In genomic region chr12:124829008-124829707, GRCh38 we compare ENCODE assay signal across 10 cellular contexts. TPM values are rescaled to one million over a fixed set of nuclear protein-coding genes. Genes with fewer than 3 reads are reported as not detected.
A peak's percentile ranks its signal among the peaks of the same experiment; 100 is the strongest.
DNase-seq lines count a peak whose midpoint lies in the region; ATAC-seq and TF ChIP-seq lines count a peak whose summit lies in the region.
"Had no signal": no experiment of that assay in that cellular context is flagged by ENCODE, and none has a peak within 500 bp of the region (broad histone marks: within the 10 kb centered on the region; RNA-seq: fewer than 3 reads in every experiment).

No MANE protein-coding gene starts in this region.

- peak overlapping the region; percentile 82 for H3K27ac ChIP-seq in ACC112 (ENCODE audit: low read depth, low read length)
- peak overlapping the region; percentile 87 for H3K27ac ChIP-seq in brain microvascular endothelial cell
- H3K27ac ChIP-seq in left lung: no peak overlapping the region
- no peak overlapping the region for H3K27ac ChIP-seq in neuronal stem cell (replicated peaks; ENCODE audit: low read length)

- H3K27me3 ChIP-seq in ACC112 (ENCODE audit: insufficient read depth, low read length): no peaks in the 10 kb centered on the region
- no peaks in the 10 kb centered on the region for H3K27me3 ChIP-seq in brain microvascular endothelial cell (replicated peaks)
- H3K27me3 ChIP-seq in left lung: no peaks in the 10 kb centered on the region
- no peaks in the 10 kb centered on the region for H3K27me3 ChIP-seq in neuronal stem cell (ENCODE audit: control insufficient read depth in 3 of 3, insufficient read depth in 3 of 3, low read depth in 1 of 3, low read length in 3 of 3)

- peaks cover 11% of the 10 kb centered on the region for H3K79me2 ChIP-seq in ACC112 (ENCODE audit: control insufficient read depth, insufficient read depth, low read length, unreplicated experiment)

- intact Hi-C loops in left lung (cut with DNase I): no loop called here

- peak; percentile 65 for ATAC-seq in left lung

- TF ChIP-seq CTCF in brain microvascular endothelial cell (IDR thresholded peaks at IDR 0.05; ENCODE audit: low read depth, low read length, missing control alignments): no peak
- TF ChIP-seq CTCF in left lung (IDR thresholded peaks at IDR 0.05): no peak

- H3K4me3 ChIP-seq in ACC112 (ENCODE audit: low read depth, low read length): peak overlapping the region; percentile 1; the same call in 1 of the 2 replicates
- no peak overlapping the region for H3K4me3 ChIP-seq in brain microvascular endothelial cell (ENCODE audit: low read depth, low read length)
- H3K4me3 ChIP-seq in left lung: no peak overlapping the region
- H3K4me3 ChIP-seq in neuronal stem cell (ENCODE audit: low read length in 2 of 2): no peak overlapping the region

- no peak overlapping the region for H2BK120ac ChIP-seq in neuronal stem cell (ENCODE audit: low read depth, low read length)

- H2BK12ac ChIP-seq in neuronal stem cell (ENCODE audit: low read length): no peak overlapping the region

- DNase-seq in HuH-7.5 (ENCODE audit: low spot score) (peak; percentile 62), brain microvascular endothelial cell (peak; percentile 96), left lung (peak in 1 of 2 donors; percentile 10), neuronal stem cell (ENCODE audit: low spot score) (no peak), DMS79 treated with DMSO at 0.1 percent for 48 hours (lab: John Stamatoyannopoulos, UW) (no peak), T-helper 1 cell (no peak), KG1 (lab: John Stamatoyannopoulos, UW) (no peak)
- DNase-seq: GOT3, NCI-H446 treated with DMSO at 0.1 percent for 48 hours had no signal

- H3K36me3 ChIP-seq in ACC112 (ENCODE audit: insufficient read depth, low read length): no peaks in the 10 kb centered on the region
- no peaks in the 10 kb centered on the region for H3K36me3 ChIP-seq in brain microvascular endothelial cell (replicated peaks)
- H3K36me3 ChIP-seq in left lung: no peaks in the 10 kb centered on the region
- no peaks in the 10 kb centered on the region for H3K36me3 ChIP-seq in neuronal stem cell (replicated peaks in 1 of 2; ENCODE audit: control insufficient read depth in 2 of 2, insufficient read depth in 2 of 2, low read length in 2 of 2)

- H3K79me1 ChIP-seq in neuronal stem cell (ENCODE audit: low read depth, low read length): no peaks in the 10 kb centered on the region

- no peak overlapping the region for H3K4me2 ChIP-seq in neuronal stem cell (ENCODE audit: insufficient read depth, low read length, poor library complexity, severe bottlenecking)

- no peak overlapping the region for H3K18ac ChIP-seq in neuronal stem cell (ENCODE audit: low read length)

- H4K91ac ChIP-seq in neuronal stem cell (ENCODE audit: low read depth, low read length, poor library complexity): no peak overlapping the region

- no peak overlapping the region for H2BK15ac ChIP-seq in neuronal stem cell (ENCODE audit: low read length)

- WGBS in neuronal stem cell (ENCODE audit: extremely low coverage in 2 of 2, insufficient read length in 2 of 2, insufficient replicate concordance in 1 of 2), 2 donors: no CpG with 5 or more reads among the region's 9 CpGs

- peak overlapping the region; percentile 31 for H2AFZ ChIP-seq in ACC112 (ENCODE audit: low read length, unreplicated experiment)
- no peak overlapping the region for H2AFZ ChIP-seq in neuronal stem cell (ENCODE audit: low read length)

- H3K4ac ChIP-seq in neuronal stem cell (ENCODE audit: low read length): no peak overlapping the region

- no peaks in the 10 kb centered on the region for H3K9me3 ChIP-seq in left lung
- H3K9me3 ChIP-seq in neuronal stem cell (replicated peaks in 1 of 2; ENCODE audit: control insufficient read depth in 2 of 2, insufficient read depth in 1 of 2, low read depth in 1 of 2, low read length in 2 of 2): peaks cover 7 to 9% of the 10 kb centered on the region in 2 donors

- in situ Hi-C loops in brain microvascular endothelial cell (cut with HindIII; ENCODE audit: low pct_ligation_motif_present, low sequenced_read_pairs): no loop called here

- H2BK5ac ChIP-seq in neuronal stem cell (ENCODE audit: low read length): no peak overlapping the region

- H3K14ac ChIP-seq in neuronal stem cell (ENCODE audit: low read length): no peak overlapping the region

- no peak overlapping the region for H2AK5ac ChIP-seq in neuronal stem cell (ENCODE audit: low read depth, low read length)

- no peak overlapping the region for H3K9ac ChIP-seq in neuronal stem cell (ENCODE audit: low read depth, low read length, poor library complexity)

- H3K4me1 ChIP-seq in ACC112 (ENCODE audit: control insufficient read depth, insufficient read depth, low read length, unreplicated experiment): peaks cover 15% of the 10 kb centered on the region
- no peaks in the 10 kb centered on the region for H3K4me1 ChIP-seq in left lung
- H3K4me1 ChIP-seq in neuronal stem cell (ENCODE audit: control insufficient read depth in 2 of 2, insufficient read depth in 1 of 2, low read depth in 1 of 2, low read length in 2 of 2): peaks cover 11 to 25% of the 10 kb centered on the region in 2 donors

- no peak overlapping the region for H4K8ac ChIP-seq in neuronal stem cell (ENCODE audit: low read depth, low read length)

- H3K23ac ChIP-seq in neuronal stem cell (ENCODE audit: low read depth, low read length, poor library complexity): no peak overlapping the region

RNA-seq across cellular contexts. Expression of gene SCARB1, which starts 34.5 kb away (rescaled TPM):
- 10 to 100 TPM; 23.5 to 36.5 TPM for total RNA-seq in left lung
- 15.5 TPM for polyA plus RNA-seq in neuronal stem cell (2013, experiment 1 of 2)
- 15.7 TPM for polyA plus RNA-seq in neuronal stem cell (2013, experiment 2 of 2)

Comparison
In these comparisons a context has a peak if more than half of its experiments do, and no peak if none do; other contexts are left out.
1. H3K27ac ChIP-seq: peak in ACC112 (single experiment) and brain microvascular endothelial cell (single experiment); none in left lung (0 of 2) and neuronal stem cell (single experiment).
2. DNase-seq: peak in HuH-7.5 (single experiment) and brain microvascular endothelial cell (single experiment); none in neuronal stem cell (single experiment), DMS79 treated with DMSO at 0.1 percent for 48 hours (single experiment), T-helper 1 cell (0 of 5) and KG1 (single experiment).